ENCODE assay signal across 8 cellular contexts in genomic region chr1:168342572-168343280, GRCh38.
DNase-seq lines count a peak whose midpoint lies in the region; ATAC-seq, FAIRE-seq and TF ChIP-seq lines count a peak whose summit lies in the region.

No MANE protein-coding gene starts in this region.

- POLR2A ChIA-PET in A673 (lab: Charles Lee; ENCODE audit: low non-redundant PET) (interaction anchor here (0.6 to 0.7 kb wide), 3 partner anchors 27 to 790 kb away, joined by 3 read pairs; no protein-coding TSS in a partner anchor), WTC11 (lab: Charles Lee) (interaction anchor here (0.9 kb wide), 1 partner anchor 99 kb away, joined by 3 read pairs; no protein-coding TSS in a partner anchor)

- H3K4me1 Mint-ChIP-seq in WTC11 = peaks cover 6% of the 10 kb centered on the region

- FAIRE-seq in bronchial epithelial cell (lab: Jason Lieb, UNC) = no peak

- TF ChIP-seq CTCF in A673 (conservative IDR thresholded peaks at IDR 0.05; ENCODE audit: low read depth, low read length) (peak; percentile 73), WTC11 (IDR thresholded peaks at IDR 0.05) (peak; percentile 81), bronchial epithelial cell (IDR thresholded peaks at IDR 0.05; ENCODE audit: insufficient read depth, low read length, severe bottlenecking) (peak; percentile 87)

- H3K36me3 ChIP-seq in A673 (ENCODE audit: insufficient read depth, low read length, poor library complexity, severe bottlenecking) (no peaks in the 10 kb centered on the region), bronchial epithelial cell (ENCODE audit: control insufficient read depth, insufficient read depth, low read length) (no peaks in the 10 kb centered on the region)

- H3K4me3 ChIP-seq in A673 (ENCODE audit: low read depth, low read length, poor library complexity, severe bottlenecking) (peak overlapping the region; percentile 29), bronchial epithelial cell (ENCODE audit: low read depth, low read length) (no peak overlapping the region)

- H3K27me3 ChIP-seq in A673 (replicated peaks; ENCODE audit: insufficient read depth, low read depth, low read length, poor library complexity) (no peaks in the 10 kb centered on the region), bronchial epithelial cell (ENCODE audit: control insufficient read depth, insufficient read depth, low read length) (no peaks in the 10 kb centered on the region)

- ATAC-seq in GM18861 (IDR thresholded peaks at IDR 0.05; ENCODE audit: unreplicated experiment) (peak; percentile 87), HG03139 (IDR thresholded peaks at IDR 0.05; ENCODE audit: unreplicated experiment) (peak; percentile 90), WTC11 (peak; percentile 99)

- intact Hi-C loops in A673 (cut with micrococcal nuclease; ENCODE audit: unreplicated experiment) = loop anchor here (5.0 to 10.0 kb wide), 2 partner anchors 230 to 1002 kb away; no protein-coding TSS in a partner anchor

- H3K4me3 Mint-ChIP-seq in WTC11 = peak overlapping the region; percentile 63

- no peaks in the 10 kb centered on the region for H3K36me3 Mint-ChIP-seq in WTC11

- DNase-seq in A673 (ENCODE audit: low spot score) = peak; percentile 88
- DNase-seq in NCI-H2196 (lab: John Stamatoyannopoulos, UW; ENCODE audit: unreplicated experiment) = peak; percentile 64
- DNase-seq in WTC11 (ENCODE audit: low spot score) = peak; percentile 84
- DNase-seq in bronchial epithelial cell (ENCODE audit: low read depth) = peak; percentile 83
- peak; percentile 92 for DNase-seq in iris pigment epithelial cell (ENCODE audit: low read depth)
- DNase-seq in stimulated activated CD4-positive, alpha-beta T cell treated with anti-CD3 and anti-CD28 coated beads, Interleukin-15, amount 100 ng/mL, for 1 hour (ENCODE audit: low read depth in 1 of 2, low spot score in 1 of 2) = peak; percentile 74 to 76

- CTCF ChIA-PET in A673 (lab: Charles Lee) = interaction anchor here (0.6 to 1.3 kb wide), 10 partner anchors 8 to 1008 kb away, joined by 3 to 10 read pairs (median 3); no protein-coding TSS in a partner anchor
- CTCF ChIA-PET in WTC11 (lab: Charles Lee) = interaction anchor here (0.6 to 4.4 kb wide), 64 partner anchors 8 to 1005 kb away, joined by 3 to 64 read pairs (median 5); partner anchors contain the start of genes SFT2D2 and TIPRL

- no TSS peak for BruUV-seq in A673 (replicated peaks; lab: Mats Ljungman, UMichigan)

- H3K27ac Mint-ChIP-seq in WTC11 = no peak overlapping the region

- no peak overlapping the region for H3K27ac ChIP-seq in A673 (ENCODE audit: low read depth, low read length, poor library complexity, severe bottlenecking)

- peaks cover 7% of the 10 kb centered on the region for H3K9me3 Mint-ChIP-seq in WTC11

- H3K9me3 ChIP-seq in A673 (ENCODE audit: low read depth, low read length, poor library complexity, severe bottlenecking) = no peaks in the 10 kb centered on the region

- no peaks in the 10 kb centered on the region for H3K4me1 ChIP-seq in A673 (ENCODE audit: insufficient read depth, low read length, poor library complexity, severe bottlenecking)

- H3K27me3 Mint-ChIP-seq in WTC11 (ENCODE audit: low read depth) = no peaks in the 10 kb centered on the region

TF ChIP-seq in WTC11, 78 proteins besides CTCF, POLR2A, EP300 and RAD21 (continues in another document):
- TF ChIP-seq ZNF425 (CRISPR knock-in tag; conservative IDR thresholded peaks at IDR 0.05) = no peak
- TF ChIP-seq GRHL2 (CRISPR knock-in tag; IDR thresholded peaks at IDR 0.05; ENCODE audit: insufficient replicate concordance, severe bottlenecking) = no peak
- no peak for TF ChIP-seq AFF4 (CRISPR knock-in tag; IDR thresholded peaks at IDR 0.05; ENCODE audit: borderline replicate concordance)
- TF ChIP-seq NFE2L1 (CRISPR knock-in tag; IDR thresholded peaks at IDR 0.05) = no peak
- no peak for TF ChIP-seq ATF3 (CRISPR knock-in tag; conservative IDR thresholded peaks at IDR 0.05)
- TF ChIP-seq ZNF281 (CRISPR knock-in tag; IDR thresholded peaks at IDR 0.05) = no peak
- TF ChIP-seq STAT6 (CRISPR knock-in tag; conservative IDR thresholded peaks at IDR 0.05; ENCODE audit: low read depth) = no peak
- no peak for TF ChIP-seq TCF7 (CRISPR knock-in tag; IDR thresholded peaks at IDR 0.05; ENCODE audit: low read depth)
